Comparison of ENCODE assay signal across 19 cellular contexts in the genomic region with DNA sequence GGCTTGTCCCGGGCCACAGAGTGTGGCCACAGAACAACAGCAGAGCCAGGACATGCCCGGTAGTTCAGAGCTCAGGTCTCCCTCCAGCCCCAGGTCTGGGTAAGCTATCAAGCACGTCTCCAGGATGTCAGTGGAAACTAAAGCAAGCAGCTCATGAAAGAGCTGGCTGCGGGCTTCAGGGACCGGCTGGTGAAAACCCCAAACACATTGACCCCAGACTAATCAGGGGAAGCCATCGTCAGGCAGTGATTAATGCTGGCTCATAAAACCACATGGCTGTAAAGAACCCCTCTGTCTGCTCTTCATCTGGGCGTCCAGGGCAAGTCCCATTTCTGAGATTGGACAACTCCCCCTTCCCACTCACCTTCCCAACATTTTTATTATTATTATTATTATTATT. TPM values are rescaled to one million over a fixed set of nuclear protein-coding genes. Genes with fewer than 3 reads are reported as not detected.
A peak's percentile ranks its signal among the peaks of the same experiment; 100 is the strongest.
DNase-seq lines count a peak whose midpoint lies in the region; FAIRE-seq and TF ChIP-seq lines count a peak whose summit lies in the region.
"Had no signal": no experiment of that assay in that cellular context is flagged by ENCODE, and none has a peak within 500 bp of the region (broad histone marks: within the 10 kb centered on the region; RNA-seq: fewer than 3 reads in every experiment).

No MANE protein-coding gene starts in this region.

- H2AFZ ChIP-seq in endothelial cell of umbilical vein (ENCODE audit: low read depth, low read length) (peak overlapping the region; percentile 18), neuronal stem cell (ENCODE audit: low read length) (no peak overlapping the region), OCI-LY7 (ENCODE audit: low read length) (no peak overlapping the region)

- intact Hi-C loops in endothelial cell of umbilical vein (cut with micrococcal nuclease) (no loop called here), OCI-LY7 (cut with micrococcal nuclease; ENCODE audit: unreplicated experiment) (no loop called here), breast epithelium (cut with DNase I; ENCODE audit: low total_unique reads) (no loop called here)

- H3K9ac ChIP-seq in BLaER1, result no peak overlapping the region
- H3K9ac ChIP-seq in endothelial cell of umbilical vein (replicated peaks; ENCODE audit: extremely low read depth, insufficient read depth, low read length), result no peak overlapping the region
- no peak overlapping the region for H3K9ac ChIP-seq in neuronal stem cell (ENCODE audit: low read depth, low read length, poor library complexity)

- CTCF ChIA-PET in endothelial cell of umbilical vein (lab: Charles Lee) (interaction anchor here (0.9 to 2.1 kb wide), 7 partner anchors 19 to 97 kb away, joined by 3 to 7 read pairs (median 4); a partner anchor contains a TSS), OCI-LY7 (lab: Charles Lee; ENCODE audit: unreplicated experiment) (no interaction called here)

- no peak overlapping the region for H4K8ac ChIP-seq in neuronal stem cell (ENCODE audit: low read depth, low read length)

- H2BK12ac ChIP-seq in neuronal stem cell (ENCODE audit: low read length), result no peak overlapping the region

- H3K4me3 ChIP-seq in BLaER1, result no peak overlapping the region
- no peak overlapping the region for H3K4me3 ChIP-seq in endothelial cell of umbilical vein (replicated peaks in 1 of 3; ENCODE audit: insufficient read depth in 1 of 3, low read depth in 1 of 3, low read length in 3 of 3)
- H3K4me3 ChIP-seq in neuronal stem cell (ENCODE audit: low read length in 2 of 2), result no peak overlapping the region
- H3K4me3 ChIP-seq in OCI-LY7 (ENCODE audit: low read depth, low read length, poor library complexity, severe bottlenecking), result no peak overlapping the region
- no peak overlapping the region for H3K4me3 ChIP-seq in breast epithelium
- H3K4me3 ChIP-seq: GM12878, mucosa of descending colon, sigmoid colon, stomach had no signal

- H3K9me1 ChIP-seq in endothelial cell of umbilical vein (replicated peaks; ENCODE audit: control insufficient read depth, extremely low read depth, insufficient read depth, low read length), result no peaks in the 10 kb centered on the region

- TF ChIP-seq POLR2A in endothelial cell of umbilical vein (IDR thresholded peaks at IDR 0.05; ENCODE audit: low read depth, low read length) (no peak), H54 (IDR thresholded peaks at IDR 0.05; ENCODE audit: low read depth, low read length) (no peak), breast epithelium (IDR thresholded peaks at IDR 0.05) (no peak)

- H3K79me1 ChIP-seq in neuronal stem cell (ENCODE audit: low read depth, low read length), result no peaks in the 10 kb centered on the region

- H3K9me2 ChIP-seq in OCI-LY7 (ENCODE audit: insufficient read depth, low read length), result no peaks in the 10 kb centered on the region

- H3K4me1 ChIP-seq in BLaER1 (peaks cover 14% of the 10 kb centered on the region), endothelial cell of umbilical vein (ENCODE audit: control insufficient read depth, extremely low read depth, insufficient read depth, low read length) (peaks cover 16% of the 10 kb centered on the region), neuronal stem cell (ENCODE audit: control insufficient read depth in 2 of 2, insufficient read depth in 1 of 2, low read depth in 1 of 2, low read length in 2 of 2) (peaks cover 4 to 12% of the 10 kb centered on the region in 2 donors), OCI-LY7 (ENCODE audit: insufficient read depth, low read length, poor library complexity, severe bottlenecking) (no peaks in the 10 kb centered on the region), breast epithelium (no peaks in the 10 kb centered on the region)
- H3K4me1 ChIP-seq: sigmoid colon had no signal

- H3K4me2 ChIP-seq in BLaER1 (peak overlapping the region; percentile 11; the same call in 1 of the 2 replicates), endothelial cell of umbilical vein (ENCODE audit: insufficient read depth, low read length) (no peak overlapping the region), neuronal stem cell (ENCODE audit: insufficient read depth, low read length, poor library complexity, severe bottlenecking) (no peak overlapping the region), OCI-LY7 (ENCODE audit: low read length) (no peak overlapping the region)

- H3K27me3 ChIP-seq in BLaER1 (no peaks in the 10 kb centered on the region), endothelial cell of umbilical vein (ENCODE audit: control insufficient read depth in 2 of 2, insufficient read depth in 2 of 2, low read length in 2 of 2) (no peaks in the 10 kb centered on the region), neuronal stem cell (ENCODE audit: control insufficient read depth in 3 of 3, insufficient read depth in 3 of 3, low read depth in 1 of 3, low read length in 3 of 3) (no peaks in the 10 kb centered on the region), breast epithelium (no peaks in the 10 kb centered on the region)
- H3K27me3 ChIP-seq: sigmoid colon, stomach had no signal

- DNase-seq in M059J (ENCODE audit: low read depth) (peak; percentile 85), endothelial cell of umbilical vein (ENCODE audit: low read depth, low spot score) (peak; percentile 26), neuronal stem cell (ENCODE audit: low spot score) (no peak), H54 (ENCODE audit: insufficient read length, low spot score) (no peak), DMS 273 treated with DMSO at 0.1 percent for 48 hours (lab: John Stamatoyannopoulos, UW) (no peak), OCI-LY7 (ENCODE audit: low spot score) (no peak), breast epithelium (ENCODE audit: low spot score in 2 of 2) (no peak)
- DNase-seq: activated CD4-positive, alpha-beta T cell treated with anti-CD3 and anti-CD28 coated beads for 4 hours; activated CD8-positive, alpha-beta memory T cell treated with anti-CD3 and anti-CD28 coated beads, Interleukin-2, amount 10 ng/mL, durations not matched to agents 7 days and 5 days; activated effector memory CD4-positive, alpha-beta T cell treated with Interleukin-2 at 50 U/mL for 16 hours; amniotic stem cell; cerebellar nuclear complex; effector memory CD8-positive, alpha-beta T cell; mucosa of descending colon; NCI-H146; sigmoid colon; stomach had no signal

- no peak overlapping the region for H4K91ac ChIP-seq in neuronal stem cell (ENCODE audit: low read depth, low read length, poor library complexity)

- no CpG with 5 or more reads among the region's 7 CpGs for WGBS in neuronal stem cell (ENCODE audit: extremely low coverage in 2 of 2, insufficient read length in 2 of 2, insufficient replicate concordance in 1 of 2), 2 donors

- no peak overlapping the region for H2BK120ac ChIP-seq in neuronal stem cell (ENCODE audit: low read depth, low read length)

- H3K14ac ChIP-seq in neuronal stem cell (ENCODE audit: low read length), result no peak overlapping the region

- H3K27ac ChIP-seq in BLaER1 (no peak overlapping the region), endothelial cell of umbilical vein (ENCODE audit: insufficient read depth, low read depth, low read length) (no peak overlapping the region), neuronal stem cell (replicated peaks; ENCODE audit: low read length) (no peak overlapping the region), OCI-LY7 (ENCODE audit: low read depth, low read length, poor library complexity, severe bottlenecking) (no peak overlapping the region), breast epithelium (peak overlapping the region in 1 of 2 donors; percentile 38)
- H3K27ac ChIP-seq: sigmoid colon had no signal

- dilution Hi-C loops in endothelial cell of umbilical vein (cut with MboI; ENCODE audit: extremely low pct_ligation_motif_present, low sequenced_read_pairs), result no loop called here

- H3K4ac ChIP-seq in neuronal stem cell (ENCODE audit: low read length), result no peak overlapping the region

- H2BK15ac ChIP-seq in neuronal stem cell (ENCODE audit: low read length), result no peak overlapping the region

- no peak overlapping the region for H3K23ac ChIP-seq in neuronal stem cell (ENCODE audit: low read depth, low read length, poor library complexity)

- POLR2A ChIA-PET in endothelial cell of umbilical vein (lab: Charles Lee), result no interaction called here
- POLR2A ChIA-PET in OCI-LY7 (lab: Charles Lee), result interaction anchor here (0.6 kb wide), 1 partner anchor 1529 kb away, joined by 4 read pairs; no protein-coding TSS in a partner anchor

- H3K36me3 ChIP-seq in BLaER1 (no peaks in the 10 kb centered on the region), endothelial cell of umbilical vein (ENCODE audit: control insufficient read depth in 2 of 2, extremely low read depth in 1 of 2, insufficient read depth in 2 of 2, low read length in 2 of 2) (peaks cover 0 to 1% of the 10 kb centered on the region in 2 experiments), neuronal stem cell (replicated peaks in 1 of 2; ENCODE audit: control insufficient read depth in 2 of 2, insufficient read depth in 2 of 2, low read length in 2 of 2) (peaks cover 0 to 3% of the 10 kb centered on the region in 2 donors), OCI-LY7 (ENCODE audit: insufficient read depth, low read length) (no peaks in the 10 kb centered on the region), breast epithelium (no peaks in the 10 kb centered on the region)
- H3K36me3 ChIP-seq: sigmoid colon had no signal

- BruUV-seq in endothelial cell of umbilical vein (replicated peaks; lab: Mats Ljungman, UMichigan) (no TSS peak), OCI-LY7 (replicated peaks; lab: Mats Ljungman, UMichigan) (no TSS peak)

- no peak overlapping the region for H2AK5ac ChIP-seq in neuronal stem cell (ENCODE audit: low read depth, low read length)

- H3K9me3 ChIP-seq in BLaER1 (peaks cover 8% of the 10 kb centered on the region), endothelial cell of umbilical vein (replicated peaks; ENCODE audit: control insufficient read depth, insufficient read depth, low read length) (no peaks in the 10 kb centered on the region), neuronal stem cell (replicated peaks in 1 of 2; ENCODE audit: control insufficient read depth in 2 of 2, insufficient read depth in 1 of 2, low read depth in 1 of 2, low read length in 2 of 2) (peaks cover 0 to 10% of the 10 kb centered on the region in 2 donors), OCI-LY7 (ENCODE audit: low read length) (no peaks in the 10 kb centered on the region), breast epithelium (no peaks in the 10 kb centered on the region)
- H3K9me3 ChIP-seq: mucosa of descending colon, sigmoid colon, stomach had no signal

- H2BK5ac ChIP-seq in neuronal stem cell (ENCODE audit: low read length), result no peak overlapping the region

- FAIRE-seq in endothelial cell of umbilical vein (lab: Jason Lieb, UNC), result no peak
- no peak for FAIRE-seq in H54 (lab: Jason Lieb, UNC)
- FAIRE-seq: GM12878 had no signal

- no peaks in the 10 kb centered on the region for H4K20me1 ChIP-seq in BLaER1
- H4K20me1 ChIP-seq in endothelial cell of umbilical vein (replicated peaks; ENCODE audit: control insufficient read depth, extremely low read depth, insufficient read depth, low read length), result no peaks in the 10 kb centered on the region
- no peaks in the 10 kb centered on the region for H4K20me1 ChIP-seq in OCI-LY7 (ENCODE audit: insufficient read depth, low read length)

- no peaks in the 10 kb centered on the region for H3K79me2 ChIP-seq in endothelial cell of umbilical vein (ENCODE audit: control insufficient read depth, insufficient read depth, low read length)
- no peaks in the 10 kb centered on the region for H3K79me2 ChIP-seq in OCI-LY7 (ENCODE audit: insufficient read depth, low read depth, low read length)

- H3K18ac ChIP-seq in neuronal stem cell (ENCODE audit: low read length), result peak overlapping the region; percentile 29

- no peak for TF ChIP-seq CTCF in endothelial cell of umbilical vein (IDR thresholded peaks at IDR 0.05; ENCODE audit: extremely low read depth in 1 of 2, insufficient read depth in 1 of 2, low read depth in 1 of 2, low read length in 2 of 2)
- no peak for TF ChIP-seq CTCF in OCI-LY7 (conservative IDR thresholded peaks at IDR 0.05; ENCODE audit: low read length)
- no peak for TF ChIP-seq CTCF in breast epithelium (IDR thresholded peaks at IDR 0.05)

RNA-seq across cellular contexts. Expression of a gene that starts 37.8 kb away (rescaled TPM):
- total RNA-seq in M059J (2014; rRNA removed; shearing (Covaris generic)), result 10.0 and 18.1 TPM in 2 replicates
- total RNA-seq in endothelial cell of umbilical vein (11.1 and 14.5 TPM in 2 replicates), OCI-LY7 (2022) (not detected in 2 replicates), breast epithelium (100 to 1,000 TPM in 2 of 3 donors, 10 to 100 TPM in 1; 53.0 to 228 (median 105) TPM)
- 7.6 and 11.4 TPM in 2 replicates for polyA plus RNA-seq in endothelial cell of umbilical vein
- polyA plus RNA-seq in endothelial cell of umbilical vein (2011; cell fraction: cytosol; rRNA removed), result 10.9 and 12.3 TPM in 2 replicates
- polyA plus RNA-seq in endothelial cell of umbilical vein (2011; cell fraction: nucleus; rRNA removed), result 11.8 and 12.1 TPM in 2 replicates
- polyA plus RNA-seq in endothelial cell of umbilical vein (2012), result 11.6 and 15.5 TPM in 2 replicates
- polyA minus RNA-seq in endothelial cell of umbilical vein, result 5.8 and 12.4 TPM in 2 replicates
- polyA minus RNA-seq in endothelial cell of umbilical vein (2011; cell fraction: cytosol; rRNA and poly(A)+ RNA removed), result not detected
- 10.3 and 13.6 TPM in 2 replicates for polyA minus RNA-seq in endothelial cell of umbilical vein (2011; cell fraction: nucleus; rRNA and poly(A)+ RNA removed)
- 1.4 TPM for polyA plus RNA-seq in neuronal stem cell (2013, experiment 1 of 2)
- polyA plus RNA-seq in neuronal stem cell (2013, experiment 2 of 2), result 1.6 TPM
- total RNA-seq in OCI-LY7 (2014; rRNA removed; shearing (Covaris generic)), result 0.47 and 5.8 TPM in 2 replicates

Comparison
In these comparisons a context has a peak if more than half of its experiments do, and no peak if none do; other contexts are left out.
1. DNase-seq: peak in M059J (single experiment) and endothelial cell of umbilical vein (single experiment); none in neuronal stem cell (single experiment), H54 (single experiment), DMS 273 treated with DMSO at 0.1 percent for 48 hours (single experiment), OCI-LY7 (single experiment) and breast epithelium (0 of 2).